8 cellular contexts compared by ENCODE assay signal in genomic region chr11:118929496-118930151, GRCh38. TPM values are rescaled to one million over a fixed set of nuclear protein-coding genes. Genes with fewer than 3 reads are reported as not detected.
DNase-seq lines count a peak whose midpoint lies in the region; ATAC-seq and TF ChIP-seq lines count a peak whose summit lies in the region.

No MANE protein-coding gene starts in this region.

- H3K9me3 Mint-ChIP-seq in dendritic cell treated with granulocyte-macrophage colony-stimulating factor and Interleukin-4, amounts not matched to agents 40 ng/mL and 50 ng/mL, for 4 days, result no peaks in the 10 kb centered on the region

- no peak for TF ChIP-seq CTCF in left lung (IDR thresholded peaks at IDR 0.05)

- intact Hi-C loops in dendritic cell treated with granulocyte-macrophage colony-stimulating factor and Interleukin-4, amounts not matched to agents 40 ng/mL and 50 ng/mL, for 4 days (cut with micrococcal nuclease), result loop anchor here (1.0 to 5.0 kb wide), 2 partner anchors 22 to 137 kb away; partner anchors contain the start of gene DDX6
- intact Hi-C loops in left lung (cut with DNase I), result no loop called here

- peak; percentile 87 for DNase-seq in 8988T
- peak; percentile 84 for DNase-seq in NCI-H510A (lab: John Stamatoyannopoulos, UW)
- DNase-seq in activated CD4-positive, alpha-beta T cell treated with anti-CD3 and anti-CD28 coated beads for 48 hours, result peak; percentile 85
- peak; percentile 90 for DNase-seq in left lung
- peak; percentile 56 for DNase-seq in stimulated activated CD4-positive, alpha-beta T cell treated with anti-CD3 and anti-CD28 coated beads, Interleukin-2, amount 100 ng/mL, for 4 hours (ENCODE audit: low read depth)

- H3K27me3 Mint-ChIP-seq in dendritic cell treated with granulocyte-macrophage colony-stimulating factor and Interleukin-4, amounts not matched to agents 40 ng/mL and 50 ng/mL, for 4 days, result peaks cover 14% of the 10 kb centered on the region

- no peaks in the 10 kb centered on the region for H3K36me3 ChIP-seq in left lung

- H3K27ac ChIP-seq in left lung, result peak overlapping the region; percentile 84 to 99

- peaks cover 6% of the 10 kb centered on the region for H3K36me3 Mint-ChIP-seq in dendritic cell treated with granulocyte-macrophage colony-stimulating factor and Interleukin-4, amounts not matched to agents 40 ng/mL and 50 ng/mL, for 4 days (ENCODE audit: low read depth)

- H3K27ac Mint-ChIP-seq in dendritic cell treated with granulocyte-macrophage colony-stimulating factor and Interleukin-4, amounts not matched to agents 40 ng/mL and 50 ng/mL, for 4 days, result peak overlapping the region; percentile 66

- H3K4me3 Mint-ChIP-seq in dendritic cell treated with granulocyte-macrophage colony-stimulating factor and Interleukin-4, amounts not matched to agents 40 ng/mL and 50 ng/mL, for 4 days, result peak overlapping the region; percentile 80

- H3K9me3 ChIP-seq in left lung, result no peaks in the 10 kb centered on the region

- H3K4me1 Mint-ChIP-seq in dendritic cell treated with granulocyte-macrophage colony-stimulating factor and Interleukin-4, amounts not matched to agents 40 ng/mL and 50 ng/mL, for 4 days (ENCODE audit: low read depth), result peaks cover 64% of the 10 kb centered on the region

- peak; percentile 1 for TF ChIP-seq POLR2A in GM19099 (IDR thresholded peaks at IDR 0.05; ENCODE audit: extremely low read depth, insufficient read length, low read depth)

- H3K4me3 ChIP-seq in left lung, result peak overlapping the region; percentile 74 to 82

- ATAC-seq in left lung, result peak; percentile 60
- ATAC-seq in HG03460 (IDR thresholded peaks at IDR 0.05; ENCODE audit: unreplicated experiment), result no peak

- H3K4me1 ChIP-seq in left lung, result peaks cover 12 to 41% of the 10 kb centered on the region in 2 donors

- H3K27me3 ChIP-seq in left lung, result no peaks in the 10 kb centered on the region

RNA-seq across cellular contexts. Expression of gene BCL9L, which starts 3.9 kb away (rescaled TPM):
- 10 to 100 TPM; 79.4 to 88.9 TPM for total RNA-seq in left lung

RNA-seq across cellular contexts. Expression of gene UPK2, which starts 26.5 kb away (rescaled TPM):
- not detected for total RNA-seq in left lung

RNA-seq across cellular contexts. Expression of gene FOXR1, which starts 41.9 kb away (rescaled TPM):
- not detected for total RNA-seq in left lung

RNA-seq across cellular contexts. Expression of gene CXCR5, which starts 45.9 kb away (rescaled TPM):
- total RNA-seq in left lung, result under 1 TPM in 1 of 2 donors, not detected in 1; 0.10 TPM
